In the genomic region with DNA sequence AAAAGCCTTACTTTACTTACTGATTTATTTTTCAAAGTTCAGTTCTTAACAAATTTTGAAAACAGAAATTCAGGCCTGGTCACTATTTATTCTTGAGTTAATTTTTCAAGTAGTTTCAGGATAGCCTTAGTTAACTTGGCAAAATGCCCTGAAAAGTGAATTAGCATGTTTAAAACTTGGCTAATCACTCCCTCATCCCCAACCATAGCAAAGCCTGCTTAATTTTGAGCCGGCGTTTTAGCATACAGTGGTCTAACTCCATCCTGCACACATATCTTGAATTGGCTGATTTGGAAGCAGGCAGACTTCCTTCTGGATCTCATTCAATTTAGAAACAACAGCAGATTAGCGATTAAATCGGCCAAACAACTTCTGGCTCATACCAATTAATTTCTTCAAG, we compare ENCODE assay signal across 23 cellular contexts.
DNase-seq lines count a peak whose midpoint lies in the region; ATAC-seq and TF ChIP-seq lines count a peak whose summit lies in the region.
"Had no signal": no experiment of that assay in that cellular context is flagged by ENCODE, and none has a peak within 500 bp of the region (broad histone marks: within the 10 kb centered on the region; RNA-seq: fewer than 3 reads in every experiment).

No MANE protein-coding gene starts in this region.

- no peak overlapping the region for H3K4me3 ChIP-seq in fibroblast of villous mesenchyme (ENCODE audit: low read depth, low read length)
- H3K4me3 ChIP-seq: BLaER1, colonic mucosa, MG63, suprapubic skin, uterus had no signal

- no peak for TF ChIP-seq CTCF in fibroblast of villous mesenchyme (IDR thresholded peaks at IDR 0.05; ENCODE audit: insufficient read depth, low read depth, low read length)

- DNase-seq in DMS 273 (lab: John Stamatoyannopoulos, UW; ENCODE audit: unreplicated experiment), result peak; percentile 59
- DNase-seq in DMS 273 treated with DMSO at 0.1 percent for 48 hours (lab: John Stamatoyannopoulos, UW), result no peak
- peak; percentile 56 for DNase-seq in NCI-H1105 treated with DMSO at 0.1 percent for 48 hours (lab: John Stamatoyannopoulos, UW)
- peak; percentile 48 for DNase-seq in astrocyte of the hippocampus (ENCODE audit: low read depth, low spot score)
- peak; percentile 16 for DNase-seq in fibroblast of villous mesenchyme (ENCODE audit: low read depth)
- DNase-seq in kidney glomerular epithelial cell (lab: John Stamatoyannopoulos, UW), result no peak
- DNase-seq in NCI-H510A treated with DMSO at 0.1 percent for 48 hours (lab: John Stamatoyannopoulos, UW), result no peak
- DNase-seq: activated CD4-positive, CD25-positive, alpha-beta regulatory T cell treated with anti-CD3 and anti-CD28 coated beads, Interleukin-2, amount 50 U/mL, for 72 hours; activated CD8-positive, alpha-beta memory T cell treated with anti-CD3 and anti-CD28 coated beads for 24 hours; activated naive CD4-positive, alpha-beta T cell treated with anti-CD3 and anti-CD28 coated beads, Interleukin-2, amount 50 U/mL, for 16 hours; activated T-cell treated with anti-CD3 and anti-CD28 coated beads, Interleukin-2, amount 50 U/mL, for 72 hours; Calu3; colonic mucosa; GDM1; GOT3; MG63; NCI-H187; nephron progenitor cell; T-helper 9 cell; uterus had no signal

- ATAC-seq in HG02642 (IDR thresholded peaks at IDR 0.05; ENCODE audit: poor library complexity, unreplicated experiment), result no peak
- ATAC-seq: activated T-cell treated with anti-CD3 and anti-CD28 coated beads, Interleukin-2, amount 50 U/mL, for 72 hours had no signal

Comparison
In these comparisons a context has a peak if more than half of its experiments do, and no peak if none do; other contexts are left out.
1. DNase-seq: peak in DMS 273 (single experiment), NCI-H1105 treated with DMSO at 0.1 percent for 48 hours (single experiment), astrocyte of the hippocampus (single experiment) and fibroblast of villous mesenchyme (single experiment); none in DMS 273 treated with DMSO at 0.1 percent for 48 hours (single experiment), kidney glomerular epithelial cell (single experiment) and NCI-H510A treated with DMSO at 0.1 percent for 48 hours (single experiment).